Comparison of ENCODE assay signal across 24 cellular contexts in genomic region chr7:95955748-95956147, GRCh38.
"Had no signal": no experiment of that assay in that cellular context is flagged by ENCODE, and none has a peak within 500 bp of the region (broad histone marks: within the 10 kb centered on the region; RNA-seq: fewer than 3 reads in every experiment).

No MANE protein-coding gene starts in this region.

- DNase-seq: naive thymus-derived CD4-positive, alpha-beta T cell; natural killer cell; occipital lobe; ovary; posterior cingulate gyrus; psoas muscle; right cardiac atrium; sigmoid colon; spleen; stimulated activated CD4-positive, alpha-beta T cell treated with anti-CD3 and anti-CD28 coated beads, Interleukin-12 subunit alpha, Interleukin-12 subunit beta, amount 100 ng/mL, for 4 hours; stimulated activated CD4-positive, alpha-beta T cell treated with anti-CD3 and anti-CD28 coated beads, Interleukin-1b, Interleukin-23, amount 100 ng/mL, for 48 hours; stimulated activated CD4-positive, alpha-beta T cell treated with anti-CD3 and anti-CD28 coated beads, Interleukin-4, amount 100 ng/mL, for 1 hour; stimulated activated CD4-positive, alpha-beta T cell treated with anti-CD3 and anti-CD28 coated beads, Interleukin-4, amount 100 ng/mL, for 4 hours; stimulated activated CD8-positive, alpha-beta memory T cell treated with anti-CD3 and anti-CD28 coated beads, Interleukin-4, amount 100 ng/mL, for 48 hours; stimulated activated naive CD4-positive, alpha-beta T cell; stomach; trophoblast cell; upper lobe of left lung had no signal

- H3K4me1 ChIP-seq: neural progenitor cell, parathyroid adenoma, psoas muscle, spleen, tibial nerve, upper lobe of left lung, vagina had no signal

- H3K36me3 ChIP-seq: neural progenitor cell, ovary, sigmoid colon, spleen, stomach, tibial nerve, upper lobe of left lung, vagina had no signal

- H3K4me3 ChIP-seq: neural progenitor cell, ovary, psoas muscle, sigmoid colon, smooth muscle cell, spleen, stomach, tibial nerve, upper lobe of left lung, vagina had no signal

- H3K9me3 ChIP-seq: ovary, psoas muscle, sigmoid colon, spleen, stomach, tibial nerve, upper lobe of left lung, vagina had no signal

- ATAC-seq: naive thymus-derived CD4-positive, alpha-beta T cell; natural killer cell; psoas muscle; right cardiac atrium; stimulated activated memory B cell treated with anti-CD40 and anti-IgM and Interleukin-4, amounts not matched to agents 10 μg/mL and 1 μg/mL and 100 μg/mL, for 72 hours had no signal

- H3K27me3 ChIP-seq: neural progenitor cell, ovary, sigmoid colon, spleen, stomach, tibial nerve, upper lobe of left lung, vagina had no signal

- H3K27ac ChIP-seq: neural progenitor cell, ovary, parathyroid adenoma, psoas muscle, sigmoid colon, spleen, stomach, tibial nerve, upper lobe of left lung, vagina had no signal
